ENCODE assay signal across 29 cellular contexts in the genomic region with DNA sequence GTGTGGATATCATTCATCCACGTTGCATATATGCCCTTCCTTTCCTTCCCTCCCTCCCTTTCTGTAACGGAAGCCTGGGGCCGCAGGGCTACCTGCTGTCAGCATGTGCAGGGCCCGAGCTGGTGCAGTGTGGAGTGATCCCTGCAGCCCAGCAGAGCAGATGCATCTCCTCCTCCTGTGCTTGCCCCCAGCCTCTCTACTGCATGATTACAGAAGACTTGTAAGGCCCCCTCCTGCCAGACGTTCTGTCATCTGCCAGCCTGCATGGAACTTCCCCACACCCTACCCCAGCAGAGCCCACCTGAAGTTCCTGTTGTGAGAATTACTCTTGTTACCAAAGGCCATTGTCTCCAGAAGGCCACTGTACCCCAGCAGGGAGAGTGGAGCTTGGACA.
A peak's percentile ranks its signal among the peaks of the same experiment; 100 is the strongest.
DNase-seq lines count a peak whose midpoint lies in the region; ATAC-seq, FAIRE-seq and TF ChIP-seq lines count a peak whose summit lies in the region.
"Had no signal": no experiment of that assay in that cellular context is flagged by ENCODE, and none has a peak within 500 bp of the region (broad histone marks: within the 10 kb centered on the region; RNA-seq: fewer than 3 reads in every experiment).

No MANE protein-coding gene starts in this region.

- H2AFZ ChIP-seq in GM23338: no peak overlapping the region
- no peak overlapping the region for H2AFZ ChIP-seq in PC-9

- H3K4me3 ChIP-seq in GM23338 (no peak overlapping the region), PC-9 (no peak overlapping the region), esophagus muscularis mucosa (no peak overlapping the region)
- H3K4me3 ChIP-seq: gastroesophageal sphincter, mucosa of descending colon, Peyer's patch, right lobe of liver, SJCRH30, tibial artery had no signal

- H3K36me3 Mint-ChIP-seq in CD4-positive, alpha-beta T cell (ENCODE audit: low read depth): peaks cover 11% of the 10 kb centered on the region
- H3K36me3 Mint-ChIP-seq in GM23338 (ENCODE audit: low read depth): no peaks in the 10 kb centered on the region

- H3K9me3 ChIP-seq in CD4-positive, alpha-beta T cell (ENCODE audit: control insufficient read depth, low read length): no peaks in the 10 kb centered on the region
- H3K9me3 ChIP-seq in PC-9 (ENCODE audit: insufficient read depth, low read depth) (no peaks in the 10 kb centered on the region), esophagus muscularis mucosa (no peaks in the 10 kb centered on the region)
- H3K9me3 ChIP-seq: gastroesophageal sphincter, mucosa of descending colon, Peyer's patch, right lobe of liver, SJCRH30, tibial artery had no signal

- TF ChIP-seq EP300 in esophagus muscularis mucosa (IDR thresholded peaks at IDR 0.05): no peak

- intact Hi-C loops in CD4-positive, alpha-beta T cell (cut with DNase I, micrococcal nuclease): no loop called here
- intact Hi-C loops in PC-9 (cut with micrococcal nuclease; ENCODE audit: unreplicated experiment) (no loop called here), esophagus muscularis mucosa (cut with DNase I) (no loop called here)

- POLR2A ChIA-PET in CD4-positive, alpha-beta T cell (lab: Charles Lee): no interaction called here
- POLR2A ChIA-PET in PC-9 (lab: Charles Lee; ENCODE audit: unreplicated experiment): no interaction called here

- no peak overlapping the region for H3K4me3 Mint-ChIP-seq in CD4-positive, alpha-beta T cell
- no peak overlapping the region for H3K4me3 Mint-ChIP-seq in GM23338
- H3K4me3 Mint-ChIP-seq: activated naive CD4-positive, alpha-beta T cell treated with anti-CD3 and anti-CD28 coated beads, Interleukin-2, amount 10 ng/mL, durations not matched to agents 7 days and 5 days had no signal

- H3K9me2 ChIP-seq in GM23338 (ENCODE audit: insufficient read depth) (no peaks in the 10 kb centered on the region), PC-9 (ENCODE audit: insufficient read depth) (no peaks in the 10 kb centered on the region)

- TF ChIP-seq CTCF in CD4-positive, alpha-beta T cell (IDR thresholded peaks at IDR 0.05): no peak
- TF ChIP-seq CTCF in GM23338 (conservative IDR thresholded peaks at IDR 0.05; ENCODE audit: low read depth in 2 of 2) (no peak), PC-9 (conservative IDR thresholded peaks at IDR 0.05) (no peak), esophagus muscularis mucosa (IDR thresholded peaks at IDR 0.05) (no peak)

- CTCF ChIA-PET in CD4-positive, alpha-beta T cell (lab: Charles Lee): interaction anchor here (1.2 kb wide), 1 partner anchor 621 kb away, joined by 3 read pairs; no protein-coding TSS in a partner anchor
- CTCF ChIA-PET in PC-9 (lab: Charles Lee): no interaction called here

- H3F3A ChIP-seq in GM23338 (replicated peaks; ENCODE audit: low read depth) (no peaks in the 10 kb centered on the region), PC-9 (ENCODE audit: insufficient read depth, low read depth) (peaks cover 22% of the 10 kb centered on the region; the same call in 1 of the 2 replicates)

- H3K27ac ChIP-seq in CD4-positive, alpha-beta T cell (ENCODE audit: low read depth, low read length): no peak overlapping the region
- H3K27ac ChIP-seq in GM23338 (ENCODE audit: low read depth) (no peak overlapping the region), PC-9 (peak overlapping the region; percentile 78), esophagus muscularis mucosa (replicated peaks in 1 of 4) (no peak overlapping the region)
- H3K27ac ChIP-seq: C4-2B, Peyer's patch, right lobe of liver, SJCRH30 had no signal

- H4K20me1 ChIP-seq in GM23338 (replicated peaks; ENCODE audit: insufficient read depth): no peaks in the 10 kb centered on the region
- H4K20me1 ChIP-seq in PC-9 (ENCODE audit: insufficient read depth): no peaks in the 10 kb centered on the region

- H3K27me3 ChIP-seq in CD4-positive, alpha-beta T cell (ENCODE audit: control insufficient read depth, insufficient read depth, low read length): no peaks in the 10 kb centered on the region
- no peaks in the 10 kb centered on the region for H3K27me3 ChIP-seq in GM23338 (ENCODE audit: insufficient read depth)
- no peaks in the 10 kb centered on the region for H3K27me3 ChIP-seq in PC-9 (ENCODE audit: insufficient read depth, low read depth)
- H3K27me3 ChIP-seq in esophagus muscularis mucosa: no peaks in the 10 kb centered on the region
- H3K27me3 ChIP-seq: gastroesophageal sphincter, Peyer's patch, right lobe of liver, SJCRH30, tibial artery had no signal

- no peak for ATAC-seq in CD4-positive, alpha-beta T cell (ENCODE audit: poor library complexity)
- ATAC-seq in GM23338 (peak; percentile 11; the same call in 1 of the 3 replicates), GM19467 (IDR thresholded peaks at IDR 0.05; ENCODE audit: unreplicated experiment) (no peak), GM18873 (IDR thresholded peaks at IDR 0.05; ENCODE audit: low FRiP score, unreplicated experiment) (no peak)
- ATAC-seq: gastroesophageal sphincter, mucosa of descending colon had no signal

- no peak for FAIRE-seq in GM19239 (lab: Jason Lieb, UNC)
- FAIRE-seq: bronchial epithelial cell had no signal

- H3K4me2 ChIP-seq in GM23338: no peak overlapping the region
- no peak overlapping the region for H3K4me2 ChIP-seq in PC-9

- H3K36me3 ChIP-seq in GM23338 (ENCODE audit: insufficient read depth) (no peaks in the 10 kb centered on the region), PC-9 (ENCODE audit: low read depth) (no peaks in the 10 kb centered on the region), esophagus muscularis mucosa (peaks cover 0 to 5% (median 3%) of the 10 kb centered on the region in 4 donors)
- H3K36me3 ChIP-seq: gastroesophageal sphincter, Peyer's patch, right lobe of liver, SJCRH30, tibial artery had no signal

- BruUV-seq in PC-9 (replicated peaks; lab: Mats Ljungman, UMichigan): no TSS peak

- H3K79me2 ChIP-seq in GM23338 (replicated peaks; ENCODE audit: insufficient read depth) (no peaks in the 10 kb centered on the region), PC-9 (ENCODE audit: low read depth) (no peaks in the 10 kb centered on the region)

- 74% methylated on average over 5 of the region's 5 CpGs for WGBS in esophagus muscularis mucosa

- no peaks in the 10 kb centered on the region for H3K4me1 Mint-ChIP-seq in CD4-positive, alpha-beta T cell (ENCODE audit: low read depth)
- H3K4me1 Mint-ChIP-seq in GM23338: peaks cover 39% of the 10 kb centered on the region

- peak overlapping the region; percentile 12 for H3K27ac Mint-ChIP-seq in CD4-positive, alpha-beta T cell
- no peak overlapping the region for H3K27ac Mint-ChIP-seq in GM23338
- H3K27ac Mint-ChIP-seq: activated naive CD4-positive, alpha-beta T cell treated with anti-CD3 and anti-CD28 coated beads, Interleukin-2, amount 10 ng/mL, durations not matched to agents 7 days and 5 days had no signal

- no peak for TF ChIP-seq POLR2A in esophagus muscularis mucosa (IDR thresholded peaks at IDR 0.05; ENCODE audit: low read depth)

- no peaks in the 10 kb centered on the region for H3K27me3 Mint-ChIP-seq in CD4-positive, alpha-beta T cell
- peaks cover 5% of the 10 kb centered on the region for H3K27me3 Mint-ChIP-seq in GM23338 (ENCODE audit: insufficient read depth, low read depth, poor library complexity)
- H3K27me3 Mint-ChIP-seq: activated naive CD4-positive, alpha-beta T cell treated with anti-CD3 and anti-CD28 coated beads, Interleukin-2, amount 10 ng/mL, durations not matched to agents 7 days and 5 days had no signal

- no peak for DNase-seq in CD4-positive, alpha-beta T cell
- no peak for DNase-seq in GM23338 (ENCODE audit: low spot score)
- no peak for DNase-seq in PC-9
- peak; percentile 78 for DNase-seq in esophagus muscularis mucosa (ENCODE audit: extremely low spot score)
- DNase-seq in GM19239 (ENCODE audit: insufficient read length, low spot score): no peak
- no peak for DNase-seq in DMS79 (lab: John Stamatoyannopoulos, UW)
- DNase-seq: activated CD4-positive, alpha-beta T cell treated with anti-CD3 and anti-CD28 coated beads for 4 hours; activated naive CD4-positive, alpha-beta T cell treated with anti-CD3 and anti-CD28 coated beads, Interleukin-2, amount 10 ng/mL, durations not matched to agents 7 days and 5 days; amygdala; cortex of kidney; EL; KBM-7; MM.1S; mucosa of descending colon; NCI-H1436; NCI-H774; Peyer's patch; posterior cingulate gyrus; right lobe of liver; stimulated activated CD4-positive, alpha-beta T cell treated with anti-CD3 and anti-CD28 coated beads, Interleukin-4, amount 100 ng/mL, for 4 hours; stimulated activated naive CD8-positive, alpha-beta T cell treated with anti-CD3 and anti-CD28 coated beads, Interleukin-15, Interleukin-2, amounts not matched to agents 100 U/mL and 50 U/mL, for 24 hours; T-helper 1 cell; tibial artery had no signal

- no peaks in the 10 kb centered on the region for H3K9me3 Mint-ChIP-seq in CD4-positive, alpha-beta T cell
- no peaks in the 10 kb centered on the region for H3K9me3 Mint-ChIP-seq in GM23338
- H3K9me3 Mint-ChIP-seq: activated naive CD4-positive, alpha-beta T cell treated with anti-CD3 and anti-CD28 coated beads, Interleukin-2, amount 10 ng/mL, durations not matched to agents 7 days and 5 days had no signal

- H3K4me1 ChIP-seq in GM23338 (ENCODE audit: insufficient read depth) (peaks cover 10% of the 10 kb centered on the region; the same call in 1 of the 2 replicates), PC-9 (replicated peaks; ENCODE audit: insufficient read depth) (peaks cover 41% of the 10 kb centered on the region), esophagus muscularis mucosa (peaks cover 10 to 51% (median 41%) of the 10 kb centered on the region in 4 donors)
- H3K4me1 ChIP-seq: Peyer's patch, right lobe of liver had no signal

TF ChIP-seq in GM23338, 12 proteins besides CTCF, POLR2A, EP300 and RAD21 (continues in another document):
- no peak for TF ChIP-seq JUNB (IDR thresholded peaks at IDR 0.05; ENCODE audit: unreplicated experiment)
- TF ChIP-seq EZH2phosphoT487 (IDR thresholded peaks at IDR 0.05; ENCODE audit: unreplicated experiment): no peak
- no peak for TF ChIP-seq NANOG (IDR thresholded peaks at IDR 0.05; ENCODE audit: borderline replicate concordance)
- no peak for TF ChIP-seq STAT1 (IDR thresholded peaks at IDR 0.05; ENCODE audit: unreplicated experiment)
- TF ChIP-seq, protein P1, sequence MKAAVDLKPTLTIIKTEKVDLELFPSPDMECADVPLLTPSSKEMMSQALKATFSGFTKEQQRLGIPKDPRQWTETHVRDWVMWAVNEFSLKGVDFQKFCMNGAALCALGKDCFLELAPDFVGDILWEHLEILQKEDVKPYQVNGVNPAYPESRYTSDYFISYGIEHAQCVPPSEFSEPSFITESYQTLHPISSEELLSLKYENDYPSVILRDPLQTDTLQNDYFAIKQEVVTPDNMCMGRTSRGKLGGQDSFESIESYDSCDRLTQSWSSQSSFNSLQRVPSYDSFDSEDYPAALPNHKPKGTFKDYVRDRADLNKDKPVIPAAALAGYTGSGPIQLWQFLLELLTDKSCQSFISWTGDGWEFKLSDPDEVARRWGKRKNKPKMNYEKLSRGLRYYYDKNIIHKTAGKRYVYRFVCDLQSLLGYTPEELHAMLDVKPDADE (IDR thresholded peaks at IDR 0.05): no peak
- TF ChIP-seq POLR2AphosphoS5 (IDR thresholded peaks at IDR 0.05; ENCODE audit: low read depth): no peak
